In genomic region chr6:108408453-108408852, GRCh38 we compare ENCODE assay signal across 17 cellular contexts.
DNase-seq lines count a peak whose midpoint lies in the region; TF ChIP-seq lines count a peak whose summit lies in the region.
"Had no signal": no experiment of that assay in that cellular context is flagged by ENCODE, and none has a peak within 500 bp of the region (broad histone marks: within the 10 kb centered on the region; RNA-seq: fewer than 3 reads in every experiment).

No MANE protein-coding gene starts in this region.

- peak; percentile 26 for DNase-seq in AG20443 (ENCODE audit: low spot score)
- peak; percentile 35 for DNase-seq in OCI-M1 (lab: John Stamatoyannopoulos, UW)
- peak; percentile 69 for DNase-seq in fibroblast of pulmonary artery (ENCODE audit: low read depth)
- DNase-seq in mesenchymal stem cell, result peak; percentile 13
- DNase-seq in iPS-NIHi11 (ENCODE audit: low spot score), result no peak
- no peak for DNase-seq in SHP77 treated with DMSO at 0.1 percent for 48 hours (lab: John Stamatoyannopoulos, UW)
- no peak for DNase-seq in D341Med (ENCODE audit: low spot score)
- DNase-seq in NCI-H146 (lab: John Stamatoyannopoulos, UW), result no peak
- DNase-seq: activated CD4-positive, alpha-beta T cell treated with anti-CD3 and anti-CD28 coated beads for 48 hours; activated naive CD4-positive, alpha-beta T cell treated with anti-CD3 and anti-CD28 coated beads, Interleukin-2, amount 10 ng/mL, durations not matched to agents 7 days and 5 days; effector memory CD4-positive, alpha-beta T cell; NCI-H187 treated with DMSO at 0.1 percent for 48 hours; NCI-H510A treated with DMSO at 0.1 percent for 48 hours; SJCRH30; stimulated activated CD4-positive, alpha-beta T cell treated with anti-CD3 and anti-CD28 coated beads, Interleukin-2, amount 100 ng/mL, for 24 hours; T-helper 9 cell; testis had no signal

- no peak overlapping the region for H2BK15ac ChIP-seq in mesenchymal stem cell (ENCODE audit: low read depth, poor library complexity, severe bottlenecking)

- H2BK5ac ChIP-seq in mesenchymal stem cell (ENCODE audit: low read depth, low read length, poor library complexity, severe bottlenecking), result no peak overlapping the region

- H2AK5ac ChIP-seq in mesenchymal stem cell (ENCODE audit: low read length, severe bottlenecking), result no peak overlapping the region

- H3K4me1 ChIP-seq in mesenchymal stem cell (ENCODE audit: control insufficient read depth, insufficient read depth, low read depth, low read length), result no peaks in the 10 kb centered on the region
- H3K4me1 ChIP-seq: SJCRH30, testis had no signal

- TF ChIP-seq CTCF in fibroblast of pulmonary artery (IDR thresholded peaks at IDR 0.05; ENCODE audit: low read length, missing control alignments), result no peak

- H3K4me3 ChIP-seq in fibroblast of pulmonary artery (replicated peaks; ENCODE audit: low read depth, low read length) (no peak overlapping the region), mesenchymal stem cell (ENCODE audit: insufficient read depth in 1 of 2, low read depth in 1 of 2, low read length in 2 of 2) (no peak overlapping the region)
- H3K4me3 ChIP-seq: SJCRH30, testis had no signal

- no peak overlapping the region for H4K8ac ChIP-seq in mesenchymal stem cell (ENCODE audit: low read length)

- H3K9me3 ChIP-seq in mesenchymal stem cell (ENCODE audit: control insufficient read depth, low read length), result peaks cover 13% of the 10 kb centered on the region
- H3K9me3 ChIP-seq: SJCRH30, testis had no signal

- no peak overlapping the region for H3K4ac ChIP-seq in mesenchymal stem cell (ENCODE audit: low read depth in 1 of 2, low read length in 2 of 2)

- H3K14ac ChIP-seq in mesenchymal stem cell (ENCODE audit: low read length in 2 of 2), result no peak overlapping the region

- no peak overlapping the region for H4K91ac ChIP-seq in mesenchymal stem cell (ENCODE audit: low read length)

- no peak overlapping the region for H2AFZ ChIP-seq in mesenchymal stem cell (ENCODE audit: low read depth, low read length)

- no peaks in the 10 kb centered on the region for H3K27me3 ChIP-seq in mesenchymal stem cell (ENCODE audit: control insufficient read depth in 1 of 2, insufficient read depth in 1 of 2, low read length in 2 of 2)
- H3K27me3 ChIP-seq: SJCRH30, testis had no signal

- no peak overlapping the region for H3K9ac ChIP-seq in mesenchymal stem cell (ENCODE audit: low read length)

- no peak overlapping the region for H3K23ac ChIP-seq in mesenchymal stem cell (ENCODE audit: low read length in 2 of 2)

- no peak overlapping the region for H3K4me2 ChIP-seq in mesenchymal stem cell (ENCODE audit: low read length, poor library complexity, severe bottlenecking)

- no peak overlapping the region for H2BK120ac ChIP-seq in mesenchymal stem cell (ENCODE audit: low read depth, low read length)

- H3K36me3 ChIP-seq in mesenchymal stem cell (ENCODE audit: control insufficient read depth in 1 of 2, insufficient read depth in 2 of 2, low read depth in 1 of 2, low read length in 2 of 2), result no peaks in the 10 kb centered on the region
- H3K36me3 ChIP-seq: SJCRH30 had no signal

- no peak overlapping the region for H2BK12ac ChIP-seq in mesenchymal stem cell (ENCODE audit: low read length in 2 of 2)

- H3K18ac ChIP-seq in mesenchymal stem cell (ENCODE audit: low read depth in 1 of 2, low read length in 2 of 2), result no peak overlapping the region

- H3K79me1 ChIP-seq in mesenchymal stem cell (replicated peaks; ENCODE audit: low read length, poor library complexity, severe bottlenecking), result no peaks in the 10 kb centered on the region

- H3K27ac ChIP-seq in mesenchymal stem cell (ENCODE audit: low read length, poor library complexity, severe bottlenecking), result no peak overlapping the region
- H3K27ac ChIP-seq: SJCRH30, testis had no signal

- WGBS in mesenchymal stem cell, result no CpG with 5 or more reads among the region's 1 CpG

Comparison
In these comparisons a context has a peak if more than half of its experiments do, and no peak if none do; other contexts are left out.
1. DNase-seq: peak in AG20443 (single experiment), OCI-M1 (single experiment), fibroblast of pulmonary artery (single experiment) and mesenchymal stem cell (single experiment); none in iPS-NIHi11 (single experiment), SHP77 treated with DMSO at 0.1 percent for 48 hours (single experiment), D341Med (single experiment) and NCI-H146 (single experiment).